In genomic region chr5:159515909-159516415, GRCh38 we compare ENCODE assay signal across 8 cellular contexts.
DNase-seq lines count a peak whose midpoint lies in the region; ATAC-seq and TF ChIP-seq lines count a peak whose summit lies in the region.

No MANE protein-coding gene starts in this region.

- H3K4me3 ChIP-seq in epithelial cell of esophagus (ENCODE audit: low read length) (no peak overlapping the region), stomach (no peak overlapping the region)

- no peaks in the 10 kb centered on the region for H3K9me3 ChIP-seq in stomach

- peaks cover 0 to 14% (median 6%) of the 10 kb centered on the region in 4 donors for H3K4me1 ChIP-seq in stomach

- CTCF ChIA-PET in activated CD8-positive, alpha-beta T cell treated with anti-CD3 and anti-CD28 coated beads, Interleukin-2, amount 10 ng/mL, durations not matched to agents 7 days and 5 days (lab: Charles Lee) = interaction anchor here (0.8 to 3.6 kb wide), 7 partner anchors 10 to 474 kb away, joined by 3 to 17 read pairs (median 3); no protein-coding TSS in a partner anchor

- H3K4me3 Mint-ChIP-seq in activated CD8-positive, alpha-beta T cell treated with anti-CD3 and anti-CD28 coated beads, Interleukin-2, amount 10 ng/mL, durations not matched to agents 7 days and 5 days = no peak overlapping the region
- peak overlapping the region in 1 of 3 experiments; percentile 39 for H3K4me3 Mint-ChIP-seq in nephron

- H3K36me3 ChIP-seq in stomach = no peaks in the 10 kb centered on the region

- TF ChIP-seq CTCF in epithelial cell of esophagus (IDR thresholded peaks at IDR 0.05; ENCODE audit: insufficient read depth, low read depth, low read length, missing control alignments) = peak; percentile 95
- peak; percentile 72 to 74 (median 74) for TF ChIP-seq CTCF in nephron (IDR thresholded peaks at IDR 0.05; ENCODE audit: unreplicated experiment in 3 of 3)
- peak in 5 of 7 experiments; percentile 58 to 79 (median 70) for TF ChIP-seq CTCF in stomach (IDR thresholded peaks at IDR 0.05)

- H3K27me3 Mint-ChIP-seq in activated CD8-positive, alpha-beta T cell treated with anti-CD3 and anti-CD28 coated beads, Interleukin-2, amount 10 ng/mL, durations not matched to agents 7 days and 5 days (ENCODE audit: low read depth) = peaks cover 8% of the 10 kb centered on the region
- peaks cover 12% of the 10 kb centered on the region for H3K27me3 Mint-ChIP-seq in nephron (ENCODE audit: low read depth)

- peak; percentile 12 to 19 for DNase-seq in SHP77 (lab: John Stamatoyannopoulos, UW)
- no peak for DNase-seq in SHP77 treated with DMSO at 0.1 percent for 48 hours (lab: John Stamatoyannopoulos, UW)
- DNase-seq in NCI-H226 = peak; percentile 66
- peak; percentile 80 for DNase-seq in activated CD8-positive, alpha-beta T cell treated with anti-CD3 and anti-CD28 coated beads, Interleukin-2, amount 10 ng/mL, durations not matched to agents 7 days and 5 days
- peak; percentile 77 for DNase-seq in epithelial cell of esophagus (ENCODE audit: low read depth)
- DNase-seq in stomach = peak; percentile 74

- POLR2A ChIA-PET in activated CD8-positive, alpha-beta T cell treated with anti-CD3 and anti-CD28 coated beads, Interleukin-2, amount 10 ng/mL, durations not matched to agents 7 days and 5 days (lab: Charles Lee) = no interaction called here

- H3K4me1 Mint-ChIP-seq in activated CD8-positive, alpha-beta T cell treated with anti-CD3 and anti-CD28 coated beads, Interleukin-2, amount 10 ng/mL, durations not matched to agents 7 days and 5 days (ENCODE audit: low read depth) = peaks cover 3% of the 10 kb centered on the region
- H3K4me1 Mint-ChIP-seq in nephron = peaks cover 25% of the 10 kb centered on the region

- TF ChIP-seq EP300 in stomach (IDR thresholded peaks at IDR 0.05) = no peak

- peaks cover 0 to 4% (median 0%) of the 10 kb centered on the region in 3 donors for H3K27me3 ChIP-seq in stomach

- H3K36me3 Mint-ChIP-seq in activated CD8-positive, alpha-beta T cell treated with anti-CD3 and anti-CD28 coated beads, Interleukin-2, amount 10 ng/mL, durations not matched to agents 7 days and 5 days (ENCODE audit: low read depth) = no peaks in the 10 kb centered on the region
- H3K36me3 Mint-ChIP-seq in nephron (ENCODE audit: low read depth) = no peaks in the 10 kb centered on the region

- TF ChIP-seq POLR2A in stomach (IDR thresholded peaks at IDR 0.05) = no peak

- no peak overlapping the region for H3K27ac ChIP-seq in stomach

- H3K27ac Mint-ChIP-seq in activated CD8-positive, alpha-beta T cell treated with anti-CD3 and anti-CD28 coated beads, Interleukin-2, amount 10 ng/mL, durations not matched to agents 7 days and 5 days = no peak overlapping the region
- no peak overlapping the region for H3K27ac Mint-ChIP-seq in nephron

- WGBS in stomach, 5 donors = 35 to 41% (median 36%) methylated on average over 10 of the region's 10 CpGs

- no peaks in the 10 kb centered on the region for H3K9me3 Mint-ChIP-seq in activated CD8-positive, alpha-beta T cell treated with anti-CD3 and anti-CD28 coated beads, Interleukin-2, amount 10 ng/mL, durations not matched to agents 7 days and 5 days (ENCODE audit: insufficient read depth)
- H3K9me3 Mint-ChIP-seq in nephron = no peaks in the 10 kb centered on the region

- peak; percentile 97 for ATAC-seq in HG02642 (IDR thresholded peaks at IDR 0.05; ENCODE audit: poor library complexity, unreplicated experiment)
- peak; percentile 84 for ATAC-seq in activated CD8-positive, alpha-beta T cell treated with anti-CD3 and anti-CD28 coated beads, Interleukin-2, amount 10 ng/mL, durations not matched to agents 7 days and 5 days

- intact Hi-C loops in stomach (cut with DNase I; ENCODE audit: low total_unique reads) = loop anchor here (10.0 kb wide), 2 partner anchors 399 to 469 kb away; partner anchors contain the start of gene ADRA1B
